In genomic region chr4:72280252-72280651, GRCh38 we compare ENCODE assay signal across 11 cellular contexts.
"Had no signal": no experiment of that assay in that cellular context is flagged by ENCODE, and none has a peak within 500 bp of the region (broad histone marks: within the 10 kb centered on the region; RNA-seq: fewer than 3 reads in every experiment).

No MANE protein-coding gene starts in this region.

- H3K4me2 ChIP-seq: GM23338, KMS-11 had no signal

- H3K4me3 Mint-ChIP-seq: GM23338, H9, IgD-negative memory B cell had no signal

- H3K27me3 Mint-ChIP-seq: IgD-negative memory B cell had no signal

- H3K27ac Mint-ChIP-seq: GM23338, H9, IgD-negative memory B cell had no signal

- H2AFZ ChIP-seq: GM23338 had no signal

- H3K27ac ChIP-seq: HL-60, KMS-11 had no signal

- H3K4me3 ChIP-seq: GM23338 had no signal

- H3K4me1 Mint-ChIP-seq: IgD-negative memory B cell had no signal

- H3K9ac ChIP-seq: KMS-11 had no signal

- DNase-seq: H9, HCEC 1CT, Karpas-422, KBM-7 had no signal

- FAIRE-seq: H1, H54, HepG2 had no signal

- ATAC-seq: GM23338, HepG2 had no signal

- H3K9me3 Mint-ChIP-seq: GM23338, H9, IgD-negative memory B cell had no signal

- H3K36me3 Mint-ChIP-seq: IgD-negative memory B cell had no signal
